9 cellular contexts compared by ENCODE assay signal in the genomic region with DNA sequence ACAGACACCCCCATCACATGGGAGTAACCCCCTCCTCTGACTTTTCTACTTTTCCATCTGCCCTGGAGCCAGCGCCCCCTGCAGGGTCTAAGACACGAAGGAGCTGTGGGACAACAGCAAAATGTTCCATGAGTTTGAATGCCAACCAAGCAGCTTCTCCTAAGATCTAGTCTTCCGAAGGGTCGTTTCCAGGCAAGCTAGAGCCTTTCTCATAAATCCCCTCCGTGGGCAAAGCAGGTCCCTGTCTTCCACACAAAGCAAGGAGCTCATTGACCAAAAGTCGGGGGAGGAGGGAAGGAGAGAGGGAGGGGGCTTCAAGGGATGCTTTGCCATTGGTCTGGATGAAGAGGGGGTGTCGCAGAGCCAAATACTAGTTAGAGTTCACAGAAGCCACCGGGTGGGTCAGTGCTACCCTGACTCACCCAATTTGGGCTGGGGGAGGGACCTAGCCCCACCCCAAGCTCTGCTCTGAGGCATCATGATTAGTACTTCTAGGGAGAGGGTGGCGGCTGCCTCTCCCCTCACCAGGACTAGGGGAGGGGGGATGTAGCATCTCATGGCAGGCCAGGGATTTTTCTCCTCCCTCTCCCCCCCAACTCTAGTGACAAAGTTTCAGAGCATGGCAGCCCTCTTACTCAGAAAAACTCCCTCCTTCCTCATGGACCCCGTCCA. TPM values are rescaled to one million over a fixed set of nuclear protein-coding genes. Genes with fewer than 3 reads are reported as not detected.
DNase-seq lines count a peak whose midpoint lies in the region; ATAC-seq, FAIRE-seq and TF ChIP-seq lines count a peak whose summit lies in the region.
"Had no signal": no experiment of that assay in that cellular context is flagged by ENCODE, and none has a peak within 500 bp of the region (broad histone marks: within the 10 kb centered on the region; RNA-seq: fewer than 3 reads in every experiment).

No MANE protein-coding gene starts in this region.

- CTCF ChIA-PET in CD4-positive, alpha-beta T cell (lab: Charles Lee): interaction anchor here (0.7 to 1.1 kb wide), 3 partner anchors 8 to 133 kb away, joined by 3 to 8 read pairs (median 3); no protein-coding TSS in a partner anchor

- H3K4me1 ChIP-seq in HUES6 (ENCODE audit: control insufficient read depth, insufficient read depth, low read length) (peaks cover 43% of the 10 kb centered on the region), lower lobe of right lung (peaks cover 10% of the 10 kb centered on the region)

- peaks cover 82% of the 10 kb centered on the region for H3K27me3 ChIP-seq in CD4-positive, alpha-beta T cell (ENCODE audit: control insufficient read depth, insufficient read depth, low read length)
- H3K27me3 ChIP-seq in HUES6 (ENCODE audit: control insufficient read depth, insufficient read depth, low read length) (peaks cover 25% of the 10 kb centered on the region), lower lobe of right lung (ENCODE audit: low read depth) (peaks cover 53% of the 10 kb centered on the region)

- intact Hi-C loops in CD4-positive, alpha-beta T cell (cut with DNase I, micrococcal nuclease): no loop called here
- intact Hi-C loops in lower lobe of right lung (cut with DNase I): no loop called here

- peak overlapping the region; percentile 77 for H3K4me3 Mint-ChIP-seq in CD4-positive, alpha-beta T cell

- H3K9me3 Mint-ChIP-seq in CD4-positive, alpha-beta T cell: no peaks in the 10 kb centered on the region

- no peak for FAIRE-seq in frontal cortex (lab: Jason Lieb, UNC)

- H3K9ac ChIP-seq in HUES6 (ENCODE audit: low read length): peak overlapping the region; percentile 48

- H3K4me3 ChIP-seq in HUES6 (ENCODE audit: low read depth, low read length) (peak overlapping the region; percentile 60), lower lobe of right lung (no peak overlapping the region)
- H3K4me3 ChIP-seq: lung had no signal

- POLR2A ChIA-PET in CD4-positive, alpha-beta T cell (lab: Charles Lee): no interaction called here

- no peak overlapping the region for H3K27ac Mint-ChIP-seq in CD4-positive, alpha-beta T cell

- DNase-seq in CD4-positive, alpha-beta T cell: no peak
- peak; percentile 75 for DNase-seq in astrocyte of the hippocampus (ENCODE audit: low read depth, low spot score)
- no peak for DNase-seq in lower lobe of right lung
- DNase-seq in cerebellar nuclear complex (lab: John Stamatoyannopoulos, UW): no peak
- DNase-seq in frontal cortex (ENCODE audit: low spot score in 2 of 2): no peak

- H3K27me3 Mint-ChIP-seq in CD4-positive, alpha-beta T cell: peaks cover 84% of the 10 kb centered on the region

- H3K36me3 ChIP-seq in HUES6 (ENCODE audit: control insufficient read depth, insufficient read depth, low read length) (peaks cover 29% of the 10 kb centered on the region), lower lobe of right lung (no peaks in the 10 kb centered on the region)

- no peaks in the 10 kb centered on the region for H3K9me3 ChIP-seq in CD4-positive, alpha-beta T cell (ENCODE audit: control insufficient read depth, low read length)
- H3K9me3 ChIP-seq in HUES6 (ENCODE audit: control insufficient read depth, insufficient read depth, low read depth, low read length) (no peaks in the 10 kb centered on the region), lower lobe of right lung (no peaks in the 10 kb centered on the region)

- ATAC-seq in CD4-positive, alpha-beta T cell (ENCODE audit: poor library complexity): no peak
- ATAC-seq in lower lobe of right lung (no peak), HG02763 (IDR thresholded peaks at IDR 0.05; ENCODE audit: unreplicated experiment) (no peak), HG03439 (IDR thresholded peaks at IDR 0.05; ENCODE audit: unreplicated experiment) (no peak)

- H3K36me3 Mint-ChIP-seq in CD4-positive, alpha-beta T cell (ENCODE audit: low read depth): no peaks in the 10 kb centered on the region

- no peak overlapping the region for H3K27ac ChIP-seq in CD4-positive, alpha-beta T cell (ENCODE audit: low read depth, low read length)
- H3K27ac ChIP-seq in HUES6 (ENCODE audit: low read depth, low read length) (no peak overlapping the region), lower lobe of right lung (no peak overlapping the region)

- TF ChIP-seq CTCF in CD4-positive, alpha-beta T cell (IDR thresholded peaks at IDR 0.05): no peak
- peak; percentile 12 for TF ChIP-seq CTCF in lower lobe of right lung (IDR thresholded peaks at IDR 0.05)

- peaks cover 16% of the 10 kb centered on the region for H3K4me1 Mint-ChIP-seq in CD4-positive, alpha-beta T cell (ENCODE audit: low read depth)

RNA-seq across cellular contexts. Expression of a gene that starts 1.6 kb away (rescaled TPM):
- total RNA-seq in CD4-positive, alpha-beta T cell: not detected
- total RNA-seq in lower lobe of right lung: 0.44 TPM
- total RNA-seq in frontal cortex: 6.9 TPM

RNA-seq across cellular contexts. Expression of a gene that starts 39.8 kb away (rescaled TPM):
- not detected for total RNA-seq in CD4-positive, alpha-beta T cell
- total RNA-seq in lower lobe of right lung (42.2 TPM), frontal cortex (not detected)

Comparison
In these comparisons a context has a peak if more than half of its experiments do, and no peak if none do; other contexts are left out.
1. RNA of a gene that starts 39.8 kb away (total RNA-seq): 42.2 TPM in lower lobe of right lung (single experiment); not detected in CD4-positive, alpha-beta T cell and not detected in frontal cortex (single experiment); every median in the first group is over 10 times any median in the second.